In the genomic region with DNA sequence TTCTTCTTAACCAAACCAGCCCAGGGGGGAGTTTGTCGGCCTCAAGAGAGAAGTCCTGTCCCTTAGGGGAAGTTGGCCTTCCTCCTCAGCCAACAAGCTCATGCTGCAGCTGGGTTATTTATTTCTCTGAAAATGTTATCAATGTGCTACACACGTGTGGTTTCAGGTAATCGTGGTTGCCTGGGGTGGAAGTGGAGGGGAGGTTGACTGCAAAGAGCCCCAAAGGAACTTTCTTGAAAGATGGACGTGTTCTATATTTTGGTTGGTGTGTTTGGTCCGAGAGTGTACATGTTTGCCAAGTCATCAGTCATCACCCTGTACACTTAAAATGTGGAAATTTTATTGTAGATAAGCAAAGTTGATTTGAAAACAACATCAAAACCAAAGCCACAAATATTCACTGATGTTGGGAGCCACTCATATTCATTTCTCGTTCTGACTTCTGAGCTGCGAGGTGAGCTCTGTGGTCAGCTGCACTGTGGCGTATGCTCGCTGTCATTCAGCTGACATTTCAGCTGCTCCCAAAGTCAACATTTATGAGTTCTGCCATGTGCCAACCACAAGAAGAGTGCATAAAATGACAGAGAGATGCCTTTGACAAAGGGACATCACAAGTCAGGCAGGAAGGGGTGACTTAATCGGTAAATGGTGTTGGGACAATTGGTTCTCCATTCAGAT, we compare ENCODE assay signal across 1 cellular context.
A peak's percentile ranks its signal among the peaks of the same experiment; 100 is the strongest.
TF ChIP-seq lines count a peak whose summit lies in the region.

No MANE protein-coding gene starts in this region.

TF ChIP-seq in K562, 482 proteins besides CTCF, POLR2A, EP300 and RAD21 (continued from another document and continues in another):
- TF ChIP-seq, protein P1, sequence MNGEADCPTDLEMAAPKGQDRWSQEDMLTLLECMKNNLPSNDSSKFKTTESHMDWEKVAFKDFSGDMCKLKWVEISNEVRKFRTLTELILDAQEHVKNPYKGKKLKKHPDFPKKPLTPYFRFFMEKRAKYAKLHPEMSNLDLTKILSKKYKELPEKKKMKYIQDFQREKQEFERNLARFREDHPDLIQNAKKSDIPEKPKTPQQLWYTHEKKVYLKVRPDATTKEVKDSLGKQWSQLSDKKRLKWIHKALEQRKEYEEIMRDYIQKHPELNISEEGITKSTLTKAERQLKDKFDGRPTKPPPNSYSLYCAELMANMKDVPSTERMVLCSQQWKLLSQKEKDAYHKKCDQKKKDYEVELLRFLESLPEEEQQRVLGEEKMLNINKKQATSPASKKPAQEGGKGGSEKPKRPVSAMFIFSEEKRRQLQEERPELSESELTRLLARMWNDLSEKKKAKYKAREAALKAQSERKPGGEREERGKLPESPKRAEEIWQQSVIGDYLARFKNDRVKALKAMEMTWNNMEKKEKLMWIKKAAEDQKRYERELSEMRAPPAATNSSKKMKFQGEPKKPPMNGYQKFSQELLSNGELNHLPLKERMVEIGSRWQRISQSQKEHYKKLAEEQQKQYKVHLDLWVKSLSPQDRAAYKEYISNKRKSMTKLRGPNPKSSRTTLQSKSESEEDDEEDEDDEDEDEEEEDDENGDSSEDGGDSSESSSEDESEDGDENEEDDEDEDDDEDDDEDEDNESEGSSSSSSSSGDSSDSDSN (IDR thresholded peaks at IDR 0.05; ENCODE audit: borderline replicate concordance in 1 of 2, low read depth in 2 of 2, low read length in 2 of 2): peak in 1 of 2 experiments; percentile 59; a peak in 1 of 4 replicates
- TF ChIP-seq ZNF316 (IDR thresholded peaks at IDR 0.05) (peak; percentile 15; the same call in 1 of the 2 replicates), NFE2 (IDR thresholded peaks at IDR 0.05; ENCODE audit: low read depth) (peak; percentile 57), ZNF778 (CRISPR knock-in tag; IDR thresholded peaks at IDR 0.05) (no peak), NFRKB (IDR thresholded peaks at IDR 0.05; ENCODE audit: low read depth) (no peak), HDAC3 (IDR thresholded peaks at IDR 0.05; ENCODE audit: borderline replicate concordance, partially characterized antibody) (peak; percentile 34), CBFA2T3 (IDR thresholded peaks at IDR 0.05) (peak; percentile 74), SMAD4 (CRISPR knock-in tag; conservative IDR thresholded peaks at IDR 0.05) (no peak), L3MBTL2 (IDR thresholded peaks at IDR 0.05) (peak; percentile 27; the same call in 1 of the 2 replicates), ZNF589 (CRISPR knock-in tag; IDR thresholded peaks at IDR 0.05; ENCODE audit: low read depth) (no peak), SP1 (CRISPR knock-in tag; IDR thresholded peaks at IDR 0.05) (no peak), ZEB2 (IDR thresholded peaks at IDR 0.05) (peak; percentile 67), MAFK (IDR thresholded peaks at IDR 0.05; ENCODE audit: low read length) (0 out of 2 replicates have a peak, but pooled peaks have one; percentile 8), FOXA3 (CRISPR knock-in tag; conservative IDR thresholded peaks at IDR 0.05 in 1 of 2, IDR thresholded peaks at IDR 0.05 in 1 of 2) (peak in 1 of 2 experiments; percentile 42; a peak in 1 of 4 replicates), RBM22 (IDR thresholded peaks at IDR 0.05; ENCODE audit: low read depth, low read length, poor library complexity, severe bottlenecking) (no peak), TAF9B (IDR thresholded peaks at IDR 0.05; ENCODE audit: partially characterized antibody) (peak; percentile 27), CREB1 (IDR thresholded peaks at IDR 0.05) (no peak), CREB1 (CRISPR knock-in tag; IDR thresholded peaks at IDR 0.05) (no peak), ZNF707 (CRISPR knock-in tag; conservative IDR thresholded peaks at IDR 0.05) (no peak), YY1 (IDR thresholded peaks at IDR 0.05; ENCODE audit: borderline replicate concordance in 1 of 3, control insufficient read depth in 1 of 3, extremely low read depth in 1 of 3, insufficient read depth in 3 of 3, insufficient read length in 1 of 3, insufficient replicate concordance in 2 of 3, low read depth in 1 of 3, low read length in 2 of 3) (no peak), MTA3 (IDR thresholded peaks at IDR 0.05; ENCODE audit: borderline replicate concordance) (no peak), MAFF (IDR thresholded peaks at IDR 0.05; ENCODE audit: low read length) (no peak)
- TF ChIP-seq, protein P2, sequence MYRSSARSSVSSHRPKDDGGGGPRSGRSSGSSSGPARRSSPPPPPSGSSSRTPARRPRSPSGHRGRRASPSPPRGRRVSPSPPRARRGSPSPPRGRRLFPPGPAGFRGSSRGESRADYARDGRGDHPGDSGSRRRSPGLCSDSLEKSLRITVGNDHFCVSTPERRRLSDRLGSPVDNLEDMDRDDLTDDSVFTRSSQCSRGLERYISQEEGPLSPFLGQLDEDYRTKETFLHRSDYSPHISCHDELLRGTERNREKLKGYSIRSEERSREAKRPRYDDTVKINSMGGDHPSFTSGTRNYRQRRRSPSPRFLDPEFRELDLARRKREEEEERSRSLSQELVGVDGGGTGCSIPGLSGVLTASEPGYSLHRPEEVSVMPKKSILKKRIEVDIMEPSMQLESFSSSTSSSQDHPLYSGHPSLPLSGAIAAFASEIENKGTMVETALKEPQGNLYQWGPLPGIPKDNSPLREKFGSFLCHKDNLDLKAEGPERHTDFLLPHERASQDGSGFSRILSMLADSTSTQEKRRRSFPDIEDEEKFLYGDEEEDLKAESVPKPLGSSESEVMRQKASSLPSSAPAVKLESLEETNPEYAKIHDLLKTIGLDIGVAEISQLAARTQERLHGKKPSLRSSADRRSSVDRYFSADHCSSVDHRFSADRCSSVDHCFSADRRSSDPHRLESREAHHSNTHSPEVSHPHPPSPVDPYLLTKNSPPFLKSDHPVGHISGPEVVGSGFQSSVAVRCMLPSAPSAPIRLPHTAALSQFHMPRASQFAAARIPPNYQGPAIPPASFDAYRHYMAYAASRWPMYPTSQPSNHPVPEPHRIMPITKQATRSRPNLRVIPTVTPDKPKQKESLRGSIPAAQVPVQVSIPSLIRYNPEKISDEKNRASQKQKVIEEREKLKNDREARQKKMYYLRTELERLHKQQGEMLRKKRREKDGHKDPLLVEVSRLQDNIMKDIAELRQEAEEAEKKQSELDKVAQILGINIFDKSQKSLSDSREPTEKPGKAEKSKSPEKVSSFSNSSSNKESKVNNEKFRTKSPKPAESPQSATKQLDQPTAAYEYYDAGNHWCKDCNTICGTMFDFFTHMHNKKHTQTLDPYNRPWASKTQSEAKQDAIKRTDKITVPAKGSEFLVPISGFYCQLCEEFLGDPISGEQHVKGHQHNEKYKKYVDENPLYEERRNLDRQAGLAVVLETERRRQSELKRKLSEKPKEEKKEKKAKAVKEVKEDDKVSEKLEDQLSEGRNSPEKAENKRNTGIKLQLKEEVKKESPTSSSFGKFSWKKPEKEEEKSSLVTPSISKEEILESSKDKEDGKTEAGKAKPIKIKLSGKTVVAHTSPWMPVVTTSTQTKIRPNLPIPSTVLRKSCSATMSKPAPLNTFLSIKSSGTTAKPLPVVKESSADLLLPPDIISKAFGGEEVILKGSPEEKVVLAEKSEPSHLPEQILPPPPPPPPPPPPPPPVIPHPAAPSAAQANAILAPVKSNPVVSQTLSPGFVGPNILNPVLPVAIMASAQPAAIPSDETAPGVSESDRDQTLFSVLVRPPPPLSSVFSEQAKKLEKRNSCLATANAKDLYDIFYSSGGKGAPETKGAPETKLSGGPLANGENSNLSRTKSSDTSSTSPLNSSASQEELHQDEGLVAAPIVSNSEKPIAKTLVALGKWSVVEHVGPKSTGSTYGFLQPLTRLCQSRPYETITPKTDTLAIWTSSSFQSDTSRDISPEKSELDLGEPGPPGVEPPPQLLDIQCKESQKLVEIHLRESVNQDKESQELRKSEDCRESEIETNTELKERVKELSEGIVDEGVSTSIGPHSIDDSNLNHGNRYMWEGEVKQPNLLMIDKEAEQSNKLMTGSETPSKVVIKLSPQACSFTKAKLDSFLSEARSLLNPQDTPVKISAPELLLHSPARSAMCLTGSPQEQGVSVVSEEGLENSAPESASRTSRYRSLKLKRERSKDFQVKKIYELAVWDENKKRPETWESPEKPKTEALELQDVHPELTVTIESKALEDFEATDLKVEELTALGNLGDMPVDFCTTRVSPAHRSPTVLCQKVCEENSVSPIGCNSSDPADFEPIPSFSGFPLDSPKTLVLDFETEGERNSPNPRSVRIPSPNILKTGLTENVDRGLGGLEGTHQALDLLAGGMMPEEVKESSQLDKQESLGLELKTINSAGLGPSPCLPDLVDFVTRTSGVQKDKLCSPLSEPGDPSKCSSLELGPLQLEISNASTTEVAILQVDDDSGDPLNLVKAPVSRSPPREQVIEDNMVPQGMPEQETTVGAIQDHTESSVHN (IDR thresholded peaks at IDR 0.05; ENCODE audit: borderline replicate concordance in 1 of 2, low read depth in 1 of 2): peak in 1 of 2 experiments; percentile 85; a peak in 2 of 4 replicates
- TF ChIP-seq, protein P3, sequence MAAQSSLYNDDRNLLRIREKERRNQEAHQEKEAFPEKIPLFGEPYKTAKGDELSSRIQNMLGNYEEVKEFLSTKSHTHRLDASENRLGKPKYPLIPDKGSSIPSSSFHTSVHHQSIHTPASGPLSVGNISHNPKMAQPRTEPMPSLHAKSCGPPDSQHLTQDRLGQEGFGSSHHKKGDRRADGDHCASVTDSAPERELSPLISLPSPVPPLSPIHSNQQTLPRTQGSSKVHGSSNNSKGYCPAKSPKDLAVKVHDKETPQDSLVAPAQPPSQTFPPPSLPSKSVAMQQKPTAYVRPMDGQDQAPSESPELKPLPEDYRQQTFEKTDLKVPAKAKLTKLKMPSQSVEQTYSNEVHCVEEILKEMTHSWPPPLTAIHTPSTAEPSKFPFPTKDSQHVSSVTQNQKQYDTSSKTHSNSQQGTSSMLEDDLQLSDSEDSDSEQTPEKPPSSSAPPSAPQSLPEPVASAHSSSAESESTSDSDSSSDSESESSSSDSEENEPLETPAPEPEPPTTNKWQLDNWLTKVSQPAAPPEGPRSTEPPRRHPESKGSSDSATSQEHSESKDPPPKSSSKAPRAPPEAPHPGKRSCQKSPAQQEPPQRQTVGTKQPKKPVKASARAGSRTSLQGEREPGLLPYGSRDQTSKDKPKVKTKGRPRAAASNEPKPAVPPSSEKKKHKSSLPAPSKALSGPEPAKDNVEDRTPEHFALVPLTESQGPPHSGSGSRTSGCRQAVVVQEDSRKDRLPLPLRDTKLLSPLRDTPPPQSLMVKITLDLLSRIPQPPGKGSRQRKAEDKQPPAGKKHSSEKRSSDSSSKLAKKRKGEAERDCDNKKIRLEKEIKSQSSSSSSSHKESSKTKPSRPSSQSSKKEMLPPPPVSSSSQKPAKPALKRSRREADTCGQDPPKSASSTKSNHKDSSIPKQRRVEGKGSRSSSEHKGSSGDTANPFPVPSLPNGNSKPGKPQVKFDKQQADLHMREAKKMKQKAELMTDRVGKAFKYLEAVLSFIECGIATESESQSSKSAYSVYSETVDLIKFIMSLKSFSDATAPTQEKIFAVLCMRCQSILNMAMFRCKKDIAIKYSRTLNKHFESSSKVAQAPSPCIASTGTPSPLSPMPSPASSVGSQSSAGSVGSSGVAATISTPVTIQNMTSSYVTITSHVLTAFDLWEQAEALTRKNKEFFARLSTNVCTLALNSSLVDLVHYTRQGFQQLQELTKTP (IDR thresholded peaks at IDR 0.05; ENCODE audit: low read depth in 1 of 2, partially characterized antibody in 2 of 2): no peak
- TF ChIP-seq, protein P4, sequence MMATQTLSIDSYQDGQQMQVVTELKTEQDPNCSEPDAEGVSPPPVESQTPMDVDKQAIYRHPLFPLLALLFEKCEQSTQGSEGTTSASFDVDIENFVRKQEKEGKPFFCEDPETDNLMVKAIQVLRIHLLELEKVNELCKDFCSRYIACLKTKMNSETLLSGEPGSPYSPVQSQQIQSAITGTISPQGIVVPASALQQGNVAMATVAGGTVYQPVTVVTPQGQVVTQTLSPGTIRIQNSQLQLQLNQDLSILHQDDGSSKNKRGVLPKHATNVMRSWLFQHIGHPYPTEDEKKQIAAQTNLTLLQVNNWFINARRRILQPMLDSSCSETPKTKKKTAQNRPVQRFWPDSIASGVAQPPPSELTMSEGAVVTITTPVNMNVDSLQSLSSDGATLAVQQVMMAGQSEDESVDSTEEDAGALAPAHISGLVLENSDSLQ (IDR thresholded peaks at IDR 0.05): peak; percentile 72
